In the genomic region with DNA sequence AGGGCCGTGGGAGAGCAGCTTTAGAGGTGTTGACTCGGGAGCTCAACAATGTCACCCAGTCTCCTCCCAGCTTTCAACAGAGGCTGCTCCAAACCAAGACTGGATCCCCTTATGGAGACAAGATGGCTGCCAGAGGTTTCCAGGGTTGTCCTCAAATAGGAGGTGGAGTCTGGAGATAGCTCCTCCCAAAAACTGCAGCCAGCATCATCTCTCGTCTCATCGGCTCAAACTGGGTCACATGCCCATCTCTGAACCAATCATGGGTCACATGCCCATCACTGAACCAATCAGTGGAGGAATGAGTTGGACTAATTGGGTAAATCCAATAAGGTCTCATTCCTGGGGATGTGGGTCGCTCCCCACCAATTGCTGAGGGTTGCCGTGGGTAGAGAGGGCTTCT, we compare ENCODE assay signal across 29 cellular contexts. TPM values are rescaled to one million over a fixed set of nuclear protein-coding genes. Genes with fewer than 3 reads are reported as not detected.
"Had no signal": no experiment of that assay in that cellular context is flagged by ENCODE, and none has a peak within 500 bp of the region (broad histone marks: within the 10 kb centered on the region; RNA-seq: fewer than 3 reads in every experiment).

No MANE protein-coding gene starts in this region.

- H3K4me3 ChIP-seq: dorsolateral prefrontal cortex, heart left ventricle, lung, psoas muscle, right lobe of liver, stomach had no signal

- DNase-seq: cortex of kidney; dorsolateral prefrontal cortex; effector memory CD4-positive, alpha-beta T cell; heart left ventricle; hippocampal formation; left colon; left ventricle myocardium superior; mesenchymal stem cell; naive B cell; psoas muscle; retina; right lobe of liver; stimulated activated CD4-positive, alpha-beta T cell treated with anti-CD3 and anti-CD28 coated beads, Interleukin-15, amount 100 ng/mL, for 24 hours; stimulated activated CD4-positive, alpha-beta T cell treated with anti-CD3 and anti-CD28 coated beads, Interleukin-1b, Interleukin-23, amount 100 ng/mL, for 48 hours; stimulated activated CD4-positive, alpha-beta T cell treated with anti-CD3 and anti-CD28 coated beads, Interleukin-4, amount 100 ng/mL, for 24 hours; stomach; substantia nigra; trophoblast cell had no signal

- H3K27ac ChIP-seq: dorsolateral prefrontal cortex, heart left ventricle, psoas muscle, right lobe of liver, stomach had no signal

- H3K9me3 ChIP-seq: heart left ventricle, psoas muscle, right lobe of liver had no signal

- FAIRE-seq: endometrium, frontal cortex had no signal

- H3K4me1 Mint-ChIP-seq: naive B cell; nephron; stimulated activated memory B cell treated with anti-CD40 and anti-IgM and Interleukin-4, amounts not matched to agents 10 μg/mL and 1 μg/mL and 100 μg/mL, for 72 hours had no signal

- H3K27me3 ChIP-seq: right lobe of liver had no signal

- H3K4me3 Mint-ChIP-seq: naive B cell; nephron; stimulated activated memory B cell treated with anti-CD40 and anti-IgM and Interleukin-4, amounts not matched to agents 10 μg/mL and 1 μg/mL and 100 μg/mL, for 72 hours had no signal

- H3K36me3 Mint-ChIP-seq: stimulated activated memory B cell treated with anti-CD40 and anti-IgM and Interleukin-4, amounts not matched to agents 10 μg/mL and 1 μg/mL and 100 μg/mL, for 72 hours had no signal

- ATAC-seq: esophagus mucosa; heart left ventricle; left colon; left ventricle myocardium superior; psoas muscle; right lobe of liver; stimulated activated memory B cell treated with anti-CD40 and anti-IgM and Interleukin-4, amounts not matched to agents 10 μg/mL and 1 μg/mL and 100 μg/mL, for 72 hours had no signal

- H3K36me3 ChIP-seq: heart left ventricle, right lobe of liver, stomach had no signal

- H3K27ac Mint-ChIP-seq: nephron; stimulated activated memory B cell treated with anti-CD40 and anti-IgM and Interleukin-4, amounts not matched to agents 10 μg/mL and 1 μg/mL and 100 μg/mL, for 72 hours had no signal

- H3K4me1 ChIP-seq: heart left ventricle, psoas muscle, right lobe of liver, stomach had no signal

RNA-seq across cellular contexts. Expression of gene C16orf82, which starts 41.1 kb away (rescaled TPM):
- total RNA-seq: dorsolateral prefrontal cortex, esophagus mucosa, fibroblast of lung, frontal cortex, glomerular endothelial cell, heart left ventricle, kidney epithelial cell, left colon, left ventricle myocardium superior, lung, omental fat pad, psoas muscle, right lobe of liver, stomach, urinary bladder had no signal
- polyA plus RNA-seq: fibroblast of lung, heart left ventricle, lung, psoas muscle, stomach, urinary bladder had no signal
